ENCODE assay signal across 8 cellular contexts in genomic region chr11:95089620-95090542, GRCh38. TPM values are rescaled to one million over a fixed set of nuclear protein-coding genes. Genes with fewer than 3 reads are reported as not detected.
A peak's percentile ranks its signal among the peaks of the same experiment; 100 is the strongest.
DNase-seq lines count a peak whose midpoint lies in the region; ATAC-seq and TF ChIP-seq lines count a peak whose summit lies in the region.

TSS of gene ENDOD1 (plus strand) at chr11:95089846. CDS start at chr11:95089928, 82 bp downstream.

- no peaks in the 10 kb centered on the region for H3K9me3 ChIP-seq in lung (ENCODE audit: control insufficient read depth in 2 of 2, insufficient read depth in 1 of 2, low read length in 1 of 2)

- peak; percentile 63 to 64 for DNase-seq in AML-193 (lab: John Stamatoyannopoulos, UW)
- DNase-seq in NCI-H526 treated with DMSO at 0.1 percent for 48 hours (lab: John Stamatoyannopoulos, UW) = peak; percentile 87
- peak; percentile 78 for DNase-seq in activated CD4-positive, alpha-beta T cell treated with anti-CD3 and anti-CD28 coated beads, Interleukin-2, amount 50 U/mL, for 4 hours
- peak; percentile 89 for DNase-seq in ecto neural progenitor cell (ENCODE audit: low spot score)
- DNase-seq in lung (ENCODE audit: low spot score) = peak; percentile 83
- DNase-seq in stimulated activated CD4-positive, alpha-beta T cell treated with anti-CD3 and anti-CD28 coated beads, TNF-alpha, amount 100 ng/mL, for 4 hours (ENCODE audit: low read depth in 3 of 3) = peak; percentile 67 to 75 (median 75)

- no peaks in the 10 kb centered on the region for H3K36me3 ChIP-seq in lung (ENCODE audit: control insufficient read depth in 2 of 2, insufficient read depth in 2 of 2, low read length in 2 of 2)

- 0 to 1% methylated on average over 100 to 106 of the region's 106 CpGs for WGBS in lung, 2 donors

- peak within 1 kb of the TSS; percentile 76 for H3K4me3 ChIP-seq in lung

- ATAC-seq in GM18907 (IDR thresholded peaks at IDR 0.05; ENCODE audit: unreplicated experiment) (peak; percentile 91), HG03135 (IDR thresholded peaks at IDR 0.05; ENCODE audit: unreplicated experiment) (peak; percentile 84), lung (ENCODE audit: insufficient read depth, low FRiP score) (peak; percentile 99)

- H3K4me1 ChIP-seq in lung (ENCODE audit: control insufficient read depth in 2 of 2, insufficient read depth in 2 of 2, low read length in 2 of 2) = peaks cover 2 to 10% of the 10 kb centered on the region in 2 donors

- no peak for TF ChIP-seq CTCF in lung (IDR thresholded peaks at IDR 0.05; ENCODE audit: control extremely low read depth, extremely low read depth)

- no peaks in the 10 kb centered on the region for H3K27me3 ChIP-seq in lung (ENCODE audit: control insufficient read depth, insufficient read depth)

- peak within 1 kb of the TSS; percentile 88 to 95 for H3K27ac ChIP-seq in lung (ENCODE audit: low read depth in 1 of 2, low read length in 1 of 2)

RNA-seq across cellular contexts. Expression of gene ENDOD1, which starts in this region (rescaled TPM):
- total RNA-seq in lung = 10 to 100 TPM; 33.0 to 55.1 TPM
- 10 to 100 TPM; 10.4 to 17.0 TPM for polyA plus RNA-seq in lung

Comparison
In these comparisons a context has a peak if more than half of its experiments do, and no peak if none do; other contexts are left out.
1. Peak in every context shown above with its lines: DNase-seq, ATAC-seq, H3K4me3 ChIP-seq and H3K27ac ChIP-seq.